ENCODE assay signal across 9 cellular contexts in the genomic region with DNA sequence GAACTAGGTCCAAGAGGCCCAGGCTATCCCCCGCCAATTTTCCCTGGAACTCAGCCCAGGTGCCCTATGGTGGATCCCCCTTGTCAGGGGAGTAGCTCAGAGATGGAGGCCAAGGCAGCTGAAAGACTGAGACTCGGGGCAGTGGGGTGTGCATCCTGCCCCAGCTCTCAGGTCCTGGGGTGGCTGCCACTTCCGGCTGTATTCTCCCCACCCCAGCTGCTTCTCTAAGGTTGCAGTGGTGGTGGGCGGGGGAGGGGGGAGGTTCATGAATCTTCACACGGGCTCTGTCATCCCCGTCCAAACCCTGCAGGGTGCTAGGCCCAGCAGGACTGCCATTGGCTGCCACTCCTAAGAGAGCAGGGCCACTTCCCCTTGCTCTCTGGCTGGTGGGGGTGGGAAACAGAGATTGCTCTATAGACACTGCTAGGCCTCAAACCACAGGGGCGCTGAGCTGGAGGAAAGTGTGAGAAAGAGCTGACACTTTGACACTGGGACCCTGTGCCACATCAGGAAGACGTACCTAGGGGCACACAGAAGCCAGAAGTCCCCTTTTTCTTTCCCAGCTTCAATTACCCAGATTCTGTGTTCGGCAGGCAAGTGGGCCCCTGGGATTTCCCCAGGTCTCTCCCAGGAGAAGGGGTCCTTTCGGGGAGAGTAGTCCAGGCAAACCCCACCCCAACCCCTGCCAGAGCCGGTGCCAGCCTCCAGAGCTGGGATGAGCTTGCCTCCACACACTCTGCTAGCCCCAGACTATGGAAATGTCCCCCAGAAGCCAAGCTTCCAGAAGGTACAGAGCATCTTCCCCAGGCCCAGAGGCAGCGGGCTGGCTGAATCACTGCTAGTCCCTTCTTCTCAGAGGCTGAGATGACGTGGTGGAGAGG. TPM values are rescaled to one million over a fixed set of nuclear protein-coding genes. Genes with fewer than 3 reads are reported as not detected.
DNase-seq lines count a peak whose midpoint lies in the region; ATAC-seq and TF ChIP-seq lines count a peak whose summit lies in the region.
"Had no signal": no experiment of that assay in that cellular context is flagged by ENCODE, and none has a peak within 500 bp of the region (broad histone marks: within the 10 kb centered on the region; RNA-seq: fewer than 3 reads in every experiment).

No MANE protein-coding gene starts in this region.

- H3K9ac ChIP-seq in SU-DHL-6 (ENCODE audit: low read length) (peak overlapping the region; percentile 87), rectal smooth muscle tissue (ENCODE audit: low read length) (no peak overlapping the region)

- H3F3A ChIP-seq in SU-DHL-6 (ENCODE audit: insufficient read depth) = peaks cover 30% of the 10 kb centered on the region

- no peaks in the 10 kb centered on the region for H4K20me1 ChIP-seq in SU-DHL-6 (ENCODE audit: low read depth, low read length)

- no peaks in the 10 kb centered on the region for H3K9me3 ChIP-seq in SU-DHL-6 (ENCODE audit: insufficient read depth, low read length)
- H3K9me3 ChIP-seq in uterus = no peaks in the 10 kb centered on the region

- TF ChIP-seq POLR2A in uterus (IDR thresholded peaks at IDR 0.05) = no peak

- intact Hi-C loops in uterus (cut with DNase I; ENCODE audit: low total_unique reads) = no loop called here

- peak overlapping the region; percentile 96 for H3K4me2 ChIP-seq in SU-DHL-6 (ENCODE audit: low read depth, low read length, poor library complexity, severe bottlenecking)

- H3K4me3 Mint-ChIP-seq in activated naive CD4-positive, alpha-beta T cell treated with anti-CD3 and anti-CD28 coated beads, Interleukin-2, amount 50 U/mL, for 24 hours = peak overlapping the region; percentile 91
- no peak overlapping the region for H3K4me3 Mint-ChIP-seq in nephron progenitor cell

- DNase-seq in cortex of kidney (lab: John Stamatoyannopoulos, UW) (no peak), nephron progenitor cell (no peak), uterus (no peak)

- no peaks in the 10 kb centered on the region for H3K9me2 ChIP-seq in SU-DHL-6 (replicated peaks; ENCODE audit: insufficient read depth, low read length)

- H3K27ac Mint-ChIP-seq in activated naive CD4-positive, alpha-beta T cell treated with anti-CD3 and anti-CD28 coated beads, Interleukin-2, amount 50 U/mL, for 24 hours = peak overlapping the region; percentile 87
- H3K27ac Mint-ChIP-seq in nephron progenitor cell = no peak overlapping the region

- H3K4me3 ChIP-seq in SU-DHL-6 (ENCODE audit: insufficient read depth, low read length, poor library complexity, severe bottlenecking) = peak overlapping the region; percentile 73
- peak overlapping the region; percentile 62 for H3K4me3 ChIP-seq in rectal smooth muscle tissue (ENCODE audit: low read length)
- H3K4me3 ChIP-seq in uterus = no peak overlapping the region

- no peak overlapping the region for H2AFZ ChIP-seq in SU-DHL-6 (ENCODE audit: low read depth, low read length, severe bottlenecking)

- H3K79me2 ChIP-seq in SU-DHL-6 (ENCODE audit: insufficient read depth, low read length) = peaks cover 64% of the 10 kb centered on the region

- H3K36me3 ChIP-seq in SU-DHL-6 (ENCODE audit: low read length) = no peaks in the 10 kb centered on the region
- H3K36me3 ChIP-seq in rectal smooth muscle tissue (ENCODE audit: control insufficient read depth, insufficient read depth, low read length) = no peaks in the 10 kb centered on the region
- no peaks in the 10 kb centered on the region for H3K36me3 ChIP-seq in uterus

- ATAC-seq in GM18867 (IDR thresholded peaks at IDR 0.05; ENCODE audit: unreplicated experiment) (peak; percentile 71), HG03025 (IDR thresholded peaks at IDR 0.05; ENCODE audit: low FRiP score, unreplicated experiment) (peak; percentile 66)

- no peaks in the 10 kb centered on the region for H3K9me3 Mint-ChIP-seq in activated naive CD4-positive, alpha-beta T cell treated with anti-CD3 and anti-CD28 coated beads, Interleukin-2, amount 50 U/mL, for 24 hours
- peaks cover 19% of the 10 kb centered on the region for H3K9me3 Mint-ChIP-seq in nephron progenitor cell

- H3K36me3 Mint-ChIP-seq in activated naive CD4-positive, alpha-beta T cell treated with anti-CD3 and anti-CD28 coated beads, Interleukin-2, amount 50 U/mL, for 24 hours = peaks cover 10% of the 10 kb centered on the region
- no peaks in the 10 kb centered on the region for H3K36me3 Mint-ChIP-seq in nephron progenitor cell (ENCODE audit: low read depth)

- H3K27me3 ChIP-seq in SU-DHL-6 (ENCODE audit: low read length) = no peaks in the 10 kb centered on the region
- no peaks in the 10 kb centered on the region for H3K27me3 ChIP-seq in rectal smooth muscle tissue (ENCODE audit: control insufficient read depth, insufficient read depth, low read length)
- H3K27me3 ChIP-seq in uterus = no peaks in the 10 kb centered on the region

- TF ChIP-seq CTCF in SU-DHL-6 (IDR thresholded peaks at IDR 0.05; ENCODE audit: insufficient read depth, low read length, poor library complexity, severe bottlenecking) (no peak), nephron progenitor cell (IDR thresholded peaks at IDR 0.05) (no peak), uterus (IDR thresholded peaks at IDR 0.05) (no peak)

- no peaks in the 10 kb centered on the region for H3K4me1 ChIP-seq in rectal smooth muscle tissue (ENCODE audit: control insufficient read depth, insufficient read depth, low read length)
- H3K4me1 ChIP-seq in uterus = no peaks in the 10 kb centered on the region

- H3K27ac ChIP-seq in SU-DHL-6 (ENCODE audit: low read depth, low read length) = peak overlapping the region; percentile 95
- H3K27ac ChIP-seq in rectal smooth muscle tissue (ENCODE audit: low read depth, low read length) = no peak overlapping the region
- H3K27ac ChIP-seq in uterus = no peak overlapping the region

- H3K27me3 Mint-ChIP-seq in activated naive CD4-positive, alpha-beta T cell treated with anti-CD3 and anti-CD28 coated beads, Interleukin-2, amount 50 U/mL, for 24 hours = no peaks in the 10 kb centered on the region
- peaks cover 6% of the 10 kb centered on the region for H3K27me3 Mint-ChIP-seq in nephron progenitor cell (ENCODE audit: low read depth, poor library complexity)

- H3K4me1 Mint-ChIP-seq in activated naive CD4-positive, alpha-beta T cell treated with anti-CD3 and anti-CD28 coated beads, Interleukin-2, amount 50 U/mL, for 24 hours = peaks cover 64% of the 10 kb centered on the region
- peaks cover 14% of the 10 kb centered on the region for H3K4me1 Mint-ChIP-seq in nephron progenitor cell

RNA-seq across cellular contexts. Expression of a gene that starts 1.6 kb away (rescaled TPM):
- 1 to 10 TPM in 3 of 4 donors, under 1 TPM in 1; 0.26 to 4.1 (median 2.9) TPM for total RNA-seq in uterus
- total RNA-seq: M059J had no signal

RNA-seq across cellular contexts. Expression of a gene that starts 42.6 kb away (rescaled TPM):
- 1 to 10 TPM; 2.9 to 4.6 (median 3.9) TPM for total RNA-seq in uterus
- total RNA-seq: M059J had no signal

Comparison
In these comparisons a context has a peak if more than half of its experiments do, and no peak if none do; other contexts are left out.
1. H3K4me3 ChIP-seq: peak in SU-DHL-6 (single experiment) and rectal smooth muscle tissue (single experiment); none in uterus (0 of 2).